8 cellular contexts compared by ENCODE assay signal in the genomic region with DNA sequence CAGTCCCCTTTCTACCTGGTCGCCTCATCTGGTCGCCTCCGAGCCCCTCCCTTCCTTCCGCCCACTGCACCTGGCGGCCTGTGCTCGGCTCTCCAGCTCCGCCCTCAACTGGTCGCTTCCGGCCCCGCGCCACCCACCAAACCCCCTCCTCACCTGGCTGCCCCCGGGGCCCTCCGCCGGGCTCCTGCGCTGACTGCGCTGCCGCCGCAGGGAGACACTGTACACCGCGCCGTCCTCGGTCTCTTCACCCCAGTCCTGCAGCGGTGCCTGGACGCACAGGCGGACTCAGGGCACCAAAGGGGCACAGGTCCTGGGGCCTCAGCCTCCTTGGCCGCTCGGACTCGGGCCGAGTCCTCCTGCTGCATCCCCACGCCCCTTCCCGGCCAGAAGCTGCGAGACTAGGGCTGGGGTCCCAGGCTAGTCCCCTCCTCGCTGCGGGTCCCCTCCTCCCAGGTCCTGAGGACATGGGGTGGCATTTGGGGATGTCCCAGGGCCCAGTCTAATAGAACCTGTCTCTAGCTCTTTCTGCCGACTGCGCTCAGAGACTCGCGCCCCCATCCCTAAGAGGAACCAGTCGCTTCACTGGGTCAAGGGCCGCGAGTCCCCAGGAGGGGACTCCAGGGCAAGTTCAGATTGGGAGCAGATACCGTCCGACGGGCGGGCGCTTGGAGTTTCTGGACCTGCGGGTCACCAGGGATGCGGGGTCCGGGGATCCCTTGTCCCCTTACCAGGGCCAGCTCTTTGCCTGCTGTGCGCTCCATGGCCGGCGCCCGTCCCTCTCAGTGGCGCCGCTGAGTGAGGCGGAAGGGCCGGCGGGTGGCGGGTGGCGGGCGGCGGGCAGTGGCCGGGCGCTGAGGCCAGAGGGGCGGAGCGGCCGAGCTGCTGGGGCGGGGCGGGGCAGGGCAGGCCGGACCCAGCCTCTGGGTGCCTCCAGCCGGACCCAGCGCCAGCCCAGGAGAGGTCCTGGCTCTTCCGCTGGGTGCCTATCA. TPM values are rescaled to one million over a fixed set of nuclear protein-coding genes. Genes with fewer than 3 reads are reported as not detected.
A peak's percentile ranks its signal among the peaks of the same experiment; 100 is the strongest.
DNase-seq lines count a peak whose midpoint lies in the region; ATAC-seq, FAIRE-seq and TF ChIP-seq lines count a peak whose summit lies in the region.

A gene with protein sequence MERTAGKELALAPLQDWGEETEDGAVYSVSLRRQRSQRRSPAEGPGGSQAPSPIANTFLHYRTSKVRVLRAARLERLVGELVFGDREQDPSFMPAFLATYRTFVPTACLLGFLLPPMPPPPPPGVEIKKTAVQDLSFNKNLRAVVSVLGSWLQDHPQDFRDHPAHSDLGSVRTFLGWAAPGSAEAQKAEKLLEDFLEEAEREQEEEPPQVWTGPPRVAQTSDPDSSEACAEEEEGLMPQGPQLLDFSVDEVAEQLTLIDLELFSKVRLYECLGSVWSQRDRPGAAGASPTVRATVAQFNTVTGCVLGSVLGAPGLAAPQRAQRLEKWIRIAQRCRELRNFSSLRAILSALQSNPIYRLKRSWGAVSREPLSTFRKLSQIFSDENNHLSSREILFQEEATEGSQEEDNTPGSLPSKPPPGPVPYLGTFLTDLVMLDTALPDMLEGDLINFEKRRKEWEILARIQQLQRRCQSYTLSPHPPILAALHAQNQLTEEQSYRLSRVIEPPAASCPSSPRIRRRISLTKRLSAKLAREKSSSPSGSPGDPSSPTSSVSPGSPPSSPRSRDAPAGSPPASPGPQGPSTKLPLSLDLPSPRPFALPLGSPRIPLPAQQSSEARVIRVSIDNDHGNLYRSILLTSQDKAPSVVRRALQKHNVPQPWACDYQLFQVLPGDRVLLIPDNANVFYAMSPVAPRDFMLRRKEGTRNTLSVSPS (minus strand): TSS at position 797 of the 989 bp plus-strand sequence. CDS start 36 bp downstream, at position 761.

- no peak for DNase-seq in CD14-positive monocyte (ENCODE audit: low spot score)
- no peak for DNase-seq in MM.1S
- DNase-seq in bronchial epithelial cell (ENCODE audit: low read depth), result no peak
- DNase-seq in memory B cell (ENCODE audit: low spot score in 2 of 2), result peak in 1 of 2 donors; percentile 41
- DNase-seq in aorta, result peak; percentile 78 to 91
- DNase-seq in activated CD4-positive, alpha-beta T cell treated with anti-CD3 and anti-CD28 coated beads for 4 hours, result no peak

- ATAC-seq in memory B cell (ENCODE audit: low read depth), result no peak
- ATAC-seq in aorta (ENCODE audit: low FRiP score), result peak; percentile 75
- no peak for ATAC-seq in GM19324 (IDR thresholded peaks at IDR 0.05; ENCODE audit: low FRiP score, unreplicated experiment)
- no peak for ATAC-seq in GM19455 (IDR thresholded peaks at IDR 0.05; ENCODE audit: unreplicated experiment)

- intact Hi-C loops in CD14-positive monocyte (cut with micrococcal nuclease) (no loop called here), aorta (cut with DNase I) (loop anchor here in 1 of 2 donors (5.0 kb wide), 1 partner anchor 37 kb away; the partner anchor contains the start of gene EPOR)

- H3K36me3 ChIP-seq in MM.1S (replicated peaks; ENCODE audit: insufficient read depth, low read length) (no peaks in the 10 kb centered on the region), bronchial epithelial cell (ENCODE audit: control insufficient read depth, insufficient read depth, low read length) (no peaks in the 10 kb centered on the region), aorta (ENCODE audit: control insufficient read depth in 1 of 2, insufficient read depth in 2 of 2, low read length in 1 of 2) (no peaks in the 10 kb centered on the region)

- H3K9me3 ChIP-seq in MM.1S (replicated peaks; ENCODE audit: insufficient read depth, low read length) (no peaks in the 10 kb centered on the region), aorta (ENCODE audit: control insufficient read depth, low read length) (no peaks in the 10 kb centered on the region)

- no peaks in the 10 kb centered on the region for H3K79me2 ChIP-seq in MM.1S (ENCODE audit: low read length)

- H3K4me3 Mint-ChIP-seq in CD14-positive monocyte (peak within 1 kb of the TSS; percentile 60 to 94), memory B cell (peak within 1 kb of the TSS; percentile 86)

- H3K9me2 ChIP-seq in MM.1S (replicated peaks; ENCODE audit: insufficient read depth, low read length), result no peaks in the 10 kb centered on the region

- 2% methylated on average over 71 to 73 of the region's 73 CpGs for WGBS in aorta, 2 donors

- H3K9me3 Mint-ChIP-seq in CD14-positive monocyte (peaks cover 0 to 33% (median 11%) of the 10 kb centered on the region in 7 donors), memory B cell (peaks cover 2% of the 10 kb centered on the region)

- TF ChIP-seq CTCF in CD14-positive monocyte (IDR thresholded peaks at IDR 0.05), result no peak
- TF ChIP-seq CTCF in MM.1S (IDR thresholded peaks at IDR 0.05; ENCODE audit: low read length), result no peak
- no peak for TF ChIP-seq CTCF in bronchial epithelial cell (IDR thresholded peaks at IDR 0.05; ENCODE audit: insufficient read depth, low read length, severe bottlenecking)

- no peak for FAIRE-seq in bronchial epithelial cell (lab: Jason Lieb, UNC)

- H3K9ac ChIP-seq in MM.1S (ENCODE audit: low read length), result no peak within 1 kb of the TSS

- H3K27me3 Mint-ChIP-seq in CD14-positive monocyte (ENCODE audit: low read depth in 3 of 3) (peaks cover 71 to 90% (median 76%) of the 10 kb centered on the region in 3 donors), memory B cell (peaks cover 24% of the 10 kb centered on the region)

- no peak within 1 kb of the TSS for H3K27ac ChIP-seq in MM.1S (ENCODE audit: low read length)
- H3K27ac ChIP-seq in aorta (ENCODE audit: low read depth in 1 of 2, low read length in 2 of 2), result no peak within 1 kb of the TSS

- H3K36me3 Mint-ChIP-seq in CD14-positive monocyte (peaks cover 2 to 3% of the 10 kb centered on the region in 2 donors), memory B cell (no peaks in the 10 kb centered on the region)

- peak within 1 kb of the TSS; percentile 66; the same call in 1 of the 2 replicates for H3K4me2 ChIP-seq in MM.1S (ENCODE audit: low read depth, low read length)

- H3F3A ChIP-seq in MM.1S (ENCODE audit: insufficient read depth, low read length), result no peaks in the 10 kb centered on the region

- peaks cover 84% of the 10 kb centered on the region for H3K27me3 ChIP-seq in MM.1S (replicated peaks; ENCODE audit: insufficient read depth, low read length)
- H3K27me3 ChIP-seq in bronchial epithelial cell (ENCODE audit: control insufficient read depth, insufficient read depth, low read length), result peaks cover 10% of the 10 kb centered on the region
- no peaks in the 10 kb centered on the region for H3K27me3 ChIP-seq in aorta (ENCODE audit: control insufficient read depth in 1 of 2, insufficient read depth in 2 of 2, low read length in 1 of 2)

- H2AFZ ChIP-seq in MM.1S (ENCODE audit: low read length), result peak within 1 kb of the TSS; percentile 20; the same call in 1 of the 2 replicates

- no peaks in the 10 kb centered on the region for H4K20me1 ChIP-seq in MM.1S (ENCODE audit: insufficient read depth, low read length)

- H3K4me3 ChIP-seq in MM.1S (ENCODE audit: low read length) (no peak within 1 kb of the TSS; the same call in 1 of the 2 replicates), bronchial epithelial cell (ENCODE audit: low read depth, low read length) (peak within 1 kb of the TSS; percentile 6), aorta (ENCODE audit: low read length in 2 of 2) (peak within 1 kb of the TSS; percentile 31 to 58)

- H3K4me1 ChIP-seq in MM.1S (ENCODE audit: low read length), result no peaks in the 10 kb centered on the region; the same call in 1 of the 2 replicates
- H3K4me1 ChIP-seq in aorta (ENCODE audit: control insufficient read depth in 1 of 2, insufficient read depth in 2 of 2, low read length in 2 of 2), result no peaks in the 10 kb centered on the region

- peak within 1 kb of the TSS in 1 of 7 donors; percentile 13 for H3K27ac Mint-ChIP-seq in CD14-positive monocyte
- H3K27ac Mint-ChIP-seq in memory B cell, result no peak within 1 kb of the TSS

- H3K4me1 Mint-ChIP-seq in CD14-positive monocyte (peaks cover 41% of the 10 kb centered on the region), memory B cell (peaks cover 42% of the 10 kb centered on the region)

RNA-seq across cellular contexts. Expression of the gene that starts here (rescaled TPM):
- polyA plus RNA-seq in CD14-positive monocyte (not detected), aorta (10 to 100 TPM; 14.5 to 78.5 TPM)
- total RNA-seq in bronchial epithelial cell (0.26 TPM in 2 replicates), aorta (10 to 100 TPM; 30.2 to 51.6 TPM)

Comparison
In these comparisons a context has a peak if more than half of its experiments do, and no peak if none do; other contexts are left out.
1. RNA of the gene that starts here (total RNA-seq): 30.2 to 51.6 TPM in aorta; 0.26 TPM in bronchial epithelial cell; every median in the first group is over 10 times any median in the second.
2. RNA of the gene that starts here (polyA plus RNA-seq): 14.5 to 78.5 TPM in aorta; not detected in CD14-positive monocyte; every median in the first group is over 10 times any median in the second.
3. DNase-seq: peak in aorta (2 of 2); none in CD14-positive monocyte (single experiment), MM.1S (single experiment), bronchial epithelial cell (single experiment) and activated CD4-positive, alpha-beta T cell treated with anti-CD3 and anti-CD28 coated beads for 4 hours (0 of 2).